Comparison of ENCODE assay signal across 9 cellular contexts in the genomic region with DNA sequence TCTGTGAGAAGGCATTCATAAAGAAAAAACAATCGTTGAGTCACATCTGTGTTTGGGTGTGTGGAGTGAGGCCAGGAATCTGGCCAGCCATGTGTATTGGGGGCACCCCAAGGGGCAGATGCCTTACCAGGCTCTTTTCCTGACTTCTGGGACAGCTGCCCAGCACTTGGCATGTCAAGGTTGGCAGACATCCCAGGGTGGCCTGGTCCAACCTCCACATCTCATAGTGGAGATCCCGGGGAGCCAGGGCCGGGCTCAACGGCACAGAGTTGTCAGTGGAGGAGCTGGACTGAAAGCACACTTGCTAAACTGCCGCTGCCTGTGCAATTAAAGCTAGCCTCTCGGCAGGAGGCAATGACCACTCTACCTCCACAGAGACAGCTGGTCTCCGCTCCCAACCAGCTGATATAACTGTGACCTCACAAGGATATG.
DNase-seq lines count a peak whose midpoint lies in the region; ATAC-seq and TF ChIP-seq lines count a peak whose summit lies in the region.
"Had no signal": no experiment of that assay in that cellular context is flagged by ENCODE, and none has a peak within 500 bp of the region (broad histone marks: within the 10 kb centered on the region; RNA-seq: fewer than 3 reads in every experiment).

No MANE protein-coding gene starts in this region.

- no peaks in the 10 kb centered on the region; the same call in 1 of the 2 replicates for H3K27me3 ChIP-seq in MG63
- no peaks in the 10 kb centered on the region for H3K27me3 ChIP-seq in right atrium auricular region
- no peaks in the 10 kb centered on the region for H3K27me3 ChIP-seq in stomach

- H3K4me1 ChIP-seq in right atrium auricular region: peaks cover 0 to 37% of the 10 kb centered on the region in 2 donors
- H3K4me1 ChIP-seq in stomach: peaks cover 13 to 42% (median 26%) of the 10 kb centered on the region in 4 donors

- H3K27ac ChIP-seq in right atrium auricular region: peak overlapping the region; percentile 65 to 77
- peak overlapping the region; percentile 1 to 72 (median 56) for H3K27ac ChIP-seq in stomach

- no peak overlapping the region for H3K4me3 ChIP-seq in MG63
- no peak overlapping the region for H3K4me3 ChIP-seq in astrocyte of the cerebellum (ENCODE audit: low read depth, low read length)
- H3K4me3 ChIP-seq in right atrium auricular region: no peak overlapping the region
- H3K4me3 ChIP-seq in stomach: no peak overlapping the region

- WGBS in stomach, 5 donors: 21 to 44% (median 27%) methylated on average over 4 to 7 of the region's 7 CpGs

- in situ Hi-C loops in astrocyte of the cerebellum (cut with HindIII; ENCODE audit: low sequenced_read_pairs): no loop called here

- H3K36me3 ChIP-seq in MG63: no peaks in the 10 kb centered on the region
- no peaks in the 10 kb centered on the region for H3K36me3 ChIP-seq in right atrium auricular region
- H3K36me3 ChIP-seq in stomach: no peaks in the 10 kb centered on the region

- DNase-seq in MG63 (peak; percentile 97), astrocyte of the cerebellum (ENCODE audit: low read depth) (peak; percentile 20), right atrium auricular region (ENCODE audit: low spot score) (no peak), stomach (peak; percentile 92), NCI-H510A treated with DMSO at 0.1 percent for 48 hours (lab: John Stamatoyannopoulos, UW) (no peak)
- DNase-seq: T-helper 2 cell had no signal

- ATAC-seq in HG03342 (IDR thresholded peaks at IDR 0.05; ENCODE audit: unreplicated experiment) (no peak), HG03378 (IDR thresholded peaks at IDR 0.05; ENCODE audit: unreplicated experiment) (no peak), HG02763 (IDR thresholded peaks at IDR 0.05; ENCODE audit: unreplicated experiment) (no peak)

- TF ChIP-seq CTCF in astrocyte of the cerebellum (IDR thresholded peaks at IDR 0.05; ENCODE audit: low read depth, low read length, missing control alignments) (no peak), right atrium auricular region (IDR thresholded peaks at IDR 0.05) (no peak), stomach (IDR thresholded peaks at IDR 0.05) (no peak)

- TF ChIP-seq EP300 in stomach (IDR thresholded peaks at IDR 0.05): no peak

- no peak for TF ChIP-seq POLR2A in stomach (IDR thresholded peaks at IDR 0.05)

- intact Hi-C loops in stomach (cut with DNase I; ENCODE audit: low total_unique reads): no loop called here

- H3K9me3 ChIP-seq in MG63 (no peaks in the 10 kb centered on the region), right atrium auricular region (no peaks in the 10 kb centered on the region), stomach (no peaks in the 10 kb centered on the region)

Comparison
In these comparisons a context has a peak if more than half of its experiments do, and no peak if none do; other contexts are left out.
1. DNase-seq: peak in MG63 (single experiment), astrocyte of the cerebellum (single experiment) and stomach (single experiment); none in right atrium auricular region (single experiment) and NCI-H510A treated with DMSO at 0.1 percent for 48 hours (single experiment).